Comparison of ENCODE assay signal across 8 cellular contexts in the genomic region with DNA sequence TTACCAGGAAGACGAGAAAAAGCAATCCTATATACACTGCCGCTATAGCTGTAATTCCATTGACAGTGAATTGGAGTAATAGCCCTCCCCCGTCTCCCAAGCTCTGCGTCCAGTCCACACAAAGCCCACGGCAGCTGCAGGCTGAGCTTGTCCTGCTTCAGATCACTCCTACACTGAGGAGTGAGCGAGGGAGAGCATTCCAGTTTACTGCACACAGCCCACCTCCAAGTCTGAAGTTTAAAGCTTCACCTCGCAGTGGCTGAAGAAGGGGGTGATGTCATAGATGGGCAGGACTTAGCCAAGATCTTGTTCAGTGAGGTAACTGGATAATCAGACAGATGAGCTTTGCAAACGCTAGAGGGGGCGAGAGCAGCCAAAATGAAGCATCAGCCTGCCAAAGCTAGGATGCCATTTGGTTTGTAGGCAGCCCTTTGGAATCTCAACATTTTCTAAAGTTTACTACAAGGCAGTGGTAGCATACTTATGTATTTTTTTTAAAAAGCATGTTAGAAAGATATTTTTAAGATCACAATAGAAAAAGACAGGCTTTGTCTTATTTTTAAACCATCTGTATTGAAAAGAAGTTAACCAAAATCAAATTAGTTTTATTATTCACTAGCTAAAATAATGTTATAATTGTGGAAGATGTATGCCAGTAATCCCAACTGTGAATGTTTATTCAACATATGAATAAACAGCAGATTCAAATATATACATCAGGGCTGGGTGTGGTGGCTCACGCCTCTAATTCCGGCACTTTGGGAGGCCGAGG. TPM values are rescaled to one million over a fixed set of nuclear protein-coding genes. Genes with fewer than 3 reads are reported as not detected.
DNase-seq lines count a peak whose midpoint lies in the region; ATAC-seq and TF ChIP-seq lines count a peak whose summit lies in the region.

TSS of gene FLRT3 (minus strand) at position 213 of the 772 bp plus-strand sequence. CDS start 10,106 bp downstream, outside the sequence.

- H4K20me1 ChIP-seq in osteoblast (ENCODE audit: insufficient read depth, low read length): no peaks in the 10 kb centered on the region

- H3K4me3 ChIP-seq in Caco-2 (ENCODE audit: low read depth, low read length) (peak within 1 kb of the TSS; percentile 54), osteoblast (ENCODE audit: insufficient read depth, low read length) (peak within 1 kb of the TSS; percentile 72)

- H3K36me3 ChIP-seq in Caco-2 (ENCODE audit: control insufficient read depth, insufficient read depth, low read length) (no peaks in the 10 kb centered on the region), osteoblast (ENCODE audit: insufficient read depth, low read length) (no peaks in the 10 kb centered on the region)

- CTCF ChIA-PET in Caco-2 (lab: Charles Lee): interaction anchor here (0.6 to 2.3 kb wide), 24 partner anchors 22 to 906 kb away, joined by 3 to 27 read pairs (median 4); no protein-coding TSS in a partner anchor
- CTCF ChIA-PET in CD4-positive, alpha-beta T cell (lab: Charles Lee): no interaction called here

- H3K27ac ChIP-seq in osteoblast (ENCODE audit: low read depth, low read length): peak within 1 kb of the TSS; percentile 50
- no peak within 1 kb of the TSS for H3K27ac ChIP-seq in CD4-positive, alpha-beta T cell (ENCODE audit: low read depth, low read length)

- ATAC-seq in GM19351 (IDR thresholded peaks at IDR 0.05; ENCODE audit: unreplicated experiment) (peak; percentile 99), HG03354 (IDR thresholded peaks at IDR 0.05; ENCODE audit: poor library complexity, severe bottlenecking, unreplicated experiment) (peak; percentile 99), Right ventricle myocardium superior (ENCODE audit: poor library complexity) (peak; percentile 96)
- ATAC-seq in CD4-positive, alpha-beta T cell (ENCODE audit: poor library complexity): no peak

- peaks cover 48% of the 10 kb centered on the region for H3K36me3 Mint-ChIP-seq in Caco-2 (ENCODE audit: insufficient read depth, unreplicated experiment)
- no peaks in the 10 kb centered on the region for H3K36me3 Mint-ChIP-seq in activated naive CD8-positive, alpha-beta T cell treated with anti-CD3 and anti-CD28 coated beads for 36 hours
- no peaks in the 10 kb centered on the region for H3K36me3 Mint-ChIP-seq in CD4-positive, alpha-beta T cell (ENCODE audit: low read depth)

- BruUV-seq in Caco-2 (replicated peaks; lab: Mats Ljungman, UMichigan): no TSS peak

- H3K27me3 ChIP-seq in Caco-2 (replicated peaks; ENCODE audit: control insufficient read depth, insufficient read depth, low read length): no peaks in the 10 kb centered on the region
- H3K27me3 ChIP-seq in osteoblast (ENCODE audit: insufficient read depth, low read length): no peaks in the 10 kb centered on the region
- no peaks in the 10 kb centered on the region for H3K27me3 ChIP-seq in CD4-positive, alpha-beta T cell (ENCODE audit: control insufficient read depth, insufficient read depth, low read length)

- H3K4me1 Mint-ChIP-seq in Caco-2 (ENCODE audit: low read depth, unreplicated experiment): peaks cover 27% of the 10 kb centered on the region
- no peaks in the 10 kb centered on the region for H3K4me1 Mint-ChIP-seq in activated naive CD8-positive, alpha-beta T cell treated with anti-CD3 and anti-CD28 coated beads for 36 hours
- no peaks in the 10 kb centered on the region for H3K4me1 Mint-ChIP-seq in CD4-positive, alpha-beta T cell (ENCODE audit: low read depth)

- peak within 1 kb of the TSS; percentile 77 for H3K4me3 Mint-ChIP-seq in Caco-2 (ENCODE audit: unreplicated experiment)
- H3K4me3 Mint-ChIP-seq in activated naive CD8-positive, alpha-beta T cell treated with anti-CD3 and anti-CD28 coated beads for 36 hours: no peak within 1 kb of the TSS
- H3K4me3 Mint-ChIP-seq in CD4-positive, alpha-beta T cell: no peak within 1 kb of the TSS

- H3K9me3 Mint-ChIP-seq in Caco-2 (ENCODE audit: unreplicated experiment): no peaks in the 10 kb centered on the region
- peaks cover 2% of the 10 kb centered on the region for H3K9me3 Mint-ChIP-seq in activated naive CD8-positive, alpha-beta T cell treated with anti-CD3 and anti-CD28 coated beads for 36 hours
- peaks cover 3% of the 10 kb centered on the region for H3K9me3 Mint-ChIP-seq in CD4-positive, alpha-beta T cell

- H3K9me3 ChIP-seq in Caco-2 (no peaks in the 10 kb centered on the region), osteoblast (ENCODE audit: low read depth, low read length) (no peaks in the 10 kb centered on the region)
- no peaks in the 10 kb centered on the region for H3K9me3 ChIP-seq in CD4-positive, alpha-beta T cell (ENCODE audit: control insufficient read depth, low read length)

- H3K4me1 ChIP-seq in Caco-2 (peaks cover 40% of the 10 kb centered on the region), osteoblast (ENCODE audit: insufficient read depth, low read length) (no peaks in the 10 kb centered on the region)

- POLR2A ChIA-PET in Caco-2 (lab: Charles Lee): interaction anchor here (0.5 to 1.9 kb wide), 19 partner anchors 9 to 1300 kb away, joined by 3 to 16 read pairs (median 4); no protein-coding TSS in a partner anchor
- POLR2A ChIA-PET in CD4-positive, alpha-beta T cell (lab: Charles Lee): no interaction called here

- H3K79me2 ChIP-seq in osteoblast (ENCODE audit: insufficient read depth, low read length): no peaks in the 10 kb centered on the region

- peak within 1 kb of the TSS; percentile 98 for H2AFZ ChIP-seq in osteoblast (ENCODE audit: low read length)

- intact Hi-C loops in Caco-2 (cut with micrococcal nuclease; ENCODE audit: unreplicated experiment): loop anchor here (1.0 to 10.0 kb wide), 15 partner anchors 69 to 1597 kb away; no protein-coding TSS in a partner anchor
- intact Hi-C loops in Right ventricle myocardium superior (cut with DNase I): no loop called here
- intact Hi-C loops in CD4-positive, alpha-beta T cell (cut with DNase I, micrococcal nuclease): no loop called here

- H3K27me3 Mint-ChIP-seq in Caco-2 (ENCODE audit: insufficient read depth, unreplicated experiment): no peaks in the 10 kb centered on the region
- H3K27me3 Mint-ChIP-seq in activated naive CD8-positive, alpha-beta T cell treated with anti-CD3 and anti-CD28 coated beads for 36 hours: peaks cover 7% of the 10 kb centered on the region
- H3K27me3 Mint-ChIP-seq in CD4-positive, alpha-beta T cell: no peaks in the 10 kb centered on the region

- DNase-seq in Caco-2: peak; percentile 94 to 97
- DNase-seq in NCI-H2227 (lab: John Stamatoyannopoulos, UW; ENCODE audit: unreplicated experiment): peak; percentile 92
- peak; percentile 2 for DNase-seq in activated naive CD8-positive, alpha-beta T cell treated with anti-CD3 and anti-CD28 coated beads for 36 hours
- DNase-seq in Right ventricle myocardium superior: peak; percentile 55
- peak; percentile 66 for DNase-seq in osteoblast (ENCODE audit: insufficient read length, low spot score, missing footprints)
- no peak for DNase-seq in CD4-positive, alpha-beta T cell

- TF ChIP-seq CTCF in Caco-2 (IDR thresholded peaks at IDR 0.05; ENCODE audit: insufficient read depth in 1 of 2, low read depth in 1 of 2, low read length in 1 of 2, severe bottlenecking in 1 of 2, unreplicated experiment in 1 of 2): peak; percentile 81 to 82
- peak; percentile 85 for TF ChIP-seq CTCF in osteoblast (IDR thresholded peaks at IDR 0.05; ENCODE audit: extremely low read depth, low read depth, low read length)
- TF ChIP-seq CTCF in CD4-positive, alpha-beta T cell (IDR thresholded peaks at IDR 0.05): no peak

- H3K4me2 ChIP-seq in osteoblast (ENCODE audit: insufficient read depth, low read length): peak within 1 kb of the TSS; percentile 97

- peak within 1 kb of the TSS; percentile 48 for H3K27ac Mint-ChIP-seq in Caco-2 (ENCODE audit: unreplicated experiment)
- H3K27ac Mint-ChIP-seq in activated naive CD8-positive, alpha-beta T cell treated with anti-CD3 and anti-CD28 coated beads for 36 hours: no peak within 1 kb of the TSS
- no peak within 1 kb of the TSS for H3K27ac Mint-ChIP-seq in CD4-positive, alpha-beta T cell

RNA-seq across cellular contexts. Expression of gene FLRT3, which starts in this region (rescaled TPM):
- total RNA-seq in Caco-2 (2022) (98.2 and 107 TPM in 2 replicates), Right ventricle myocardium superior (0.05 TPM), osteoblast (2.5 and 5.0 TPM in 2 replicates)
- not detected for total RNA-seq in activated naive CD8-positive, alpha-beta T cell treated with anti-CD3 and anti-CD28 coated beads for 36 hours
- not detected for total RNA-seq in CD4-positive, alpha-beta T cell

Comparison
In these comparisons a context has a peak if more than half of its experiments do, and no peak if none do; other contexts are left out.
1. RNA of gene FLRT3 (total RNA-seq): 98.2 to 107 TPM in Caco-2; 2.5 to 5.0 TPM in osteoblast, 0.05 TPM in Right ventricle myocardium superior (single experiment), not detected in activated naive CD8-positive, alpha-beta T cell treated with anti-CD3 and anti-CD28 coated beads for 36 hours and not detected in CD4-positive, alpha-beta T cell; every median in the first group is over 10 times any median in the second.
2. Peak in DNase-seq in activated naive CD8-positive, alpha-beta T cell treated with anti-CD3 and anti-CD28 coated beads for 36 hours; RNA of the gene not detected or under 1 TPM.
3. Peak in DNase-seq and ATAC-seq in Right ventricle myocardium superior; RNA of the gene not detected or under 1 TPM.
4. DNase-seq: peak in Caco-2 (2 of 2), NCI-H2227 (single experiment) and osteoblast (single experiment); none in CD4-positive, alpha-beta T cell (0 of 10).